In genomic region chr10:129165770-129166169, GRCh38 we compare ENCODE assay signal across 11 cellular contexts.
"Had no signal": no experiment of that assay in that cellular context is flagged by ENCODE, and none has a peak within 500 bp of the region (broad histone marks: within the 10 kb centered on the region; RNA-seq: fewer than 3 reads in every experiment).

No MANE protein-coding gene starts in this region.

- ATAC-seq: HCT116, HepG2 had no signal

- H3K4me1 Mint-ChIP-seq: IgD-negative memory B cell had no signal

- DNase-seq: GM23248, GOT3, H7, Karpas-422, KBM-7 had no signal

- H3K9ac ChIP-seq: GM23248, KMS-11 had no signal

- H3K27ac ChIP-seq: GM23248, HL-60, KMS-11 had no signal

- H3K36me3 ChIP-seq: HAP-1 had no signal

- H3K4me3 ChIP-seq: GM23248, HAP-1 had no signal

- H3K4me2 ChIP-seq: KMS-11 had no signal

- H3K27ac Mint-ChIP-seq: IgD-negative memory B cell had no signal

- H3K27me3 Mint-ChIP-seq: IgD-negative memory B cell had no signal

- H3K9me3 ChIP-seq: HAP-1 had no signal

- H3K4me1 ChIP-seq: HAP-1 had no signal

- H3K36me3 Mint-ChIP-seq: IgD-negative memory B cell had no signal
